8 cellular contexts compared by ENCODE assay signal in genomic region chr16:85735225-85735722, GRCh38. TPM values are rescaled to one million over a fixed set of nuclear protein-coding genes. Genes with fewer than 3 reads are reported as not detected.
A peak's percentile ranks its signal among the peaks of the same experiment; 100 is the strongest.
DNase-seq lines count a peak whose midpoint lies in the region; ATAC-seq, FAIRE-seq and TF ChIP-seq lines count a peak whose summit lies in the region.

No MANE protein-coding gene starts in this region.

- intact Hi-C loops in cardiac septum (cut with DNase I): no loop called here
- intact Hi-C loops in Caco-2 (cut with micrococcal nuclease; ENCODE audit: unreplicated experiment): no loop called here

- POLR2A ChIA-PET in H1 (lab: Charles Lee; ENCODE audit: partially characterized antibody) (interaction anchor here (1.3 to 1.6 kb wide), 3 partner anchors 11 to 65 kb away, joined by 3 to 5 read pairs (median 4); no protein-coding TSS in a partner anchor), Caco-2 (lab: Charles Lee) (no interaction called here)

- H3K27me3 Mint-ChIP-seq in Caco-2 (ENCODE audit: insufficient read depth, unreplicated experiment): no peaks in the 10 kb centered on the region

- H3K36me3 ChIP-seq in H1 (ENCODE audit: control insufficient read depth in 2 of 4, insufficient read depth in 4 of 4, low read length in 3 of 4) (no peaks in the 10 kb centered on the region), GM23248 (ENCODE audit: low read depth) (no peaks in the 10 kb centered on the region), Caco-2 (ENCODE audit: control insufficient read depth, insufficient read depth, low read length) (no peaks in the 10 kb centered on the region)

- BruUV-seq in Caco-2 (replicated peaks; lab: Mats Ljungman, UMichigan): no TSS peak

- H2BK20ac ChIP-seq in H1 (ENCODE audit: low read length): 0 out of 2 replicates have a peak overlapping the region, but pooled peaks have one; percentile 61

- H2BK15ac ChIP-seq in H1 (ENCODE audit: low read length): 0 out of 2 replicates have a peak overlapping the region, but pooled peaks have one; percentile 89

- no peak overlapping the region for H2BK5ac ChIP-seq in H1 (ENCODE audit: low read depth, low read length)

- H3K36me3 Mint-ChIP-seq in Caco-2 (ENCODE audit: insufficient read depth, unreplicated experiment): no peaks in the 10 kb centered on the region

- in situ Hi-C loops in GM23248 (cut with MboI): no loop called here

- no peak overlapping the region for H4K5ac ChIP-seq in H1 (ENCODE audit: insufficient read length, low read depth, low read length)

- no peaks in the 10 kb centered on the region for H3F3A ChIP-seq in GM23248 (ENCODE audit: insufficient read depth)

- peaks cover 0 to 2% of the 10 kb centered on the region in 2 experiments for H4K20me1 ChIP-seq in H1 (replicated peaks in 1 of 2; ENCODE audit: control insufficient read depth in 1 of 2, insufficient read depth in 2 of 2, low read length in 2 of 2)
- H4K20me1 ChIP-seq in GM23248 (ENCODE audit: insufficient read depth): no peaks in the 10 kb centered on the region

- no peaks in the 10 kb centered on the region for H3K79me1 ChIP-seq in H1 (ENCODE audit: low read depth, low read length)

- no peaks in the 10 kb centered on the region for H3K4me1 Mint-ChIP-seq in Caco-2 (ENCODE audit: low read depth, unreplicated experiment)

- no peak overlapping the region for H4K8ac ChIP-seq in H1 (ENCODE audit: extremely low read depth, insufficient read depth, low read length)

- no peak overlapping the region for H3K4me2 ChIP-seq in H1 (ENCODE audit: insufficient read depth in 1 of 2, low read depth in 2 of 2, low read length in 2 of 2)
- no peak overlapping the region for H3K4me2 ChIP-seq in GM23248 (ENCODE audit: unreplicated experiment)

- H3K4me3 ChIP-seq in GM12864 (ENCODE audit: low read depth, low read length): no peak overlapping the region
- no peak overlapping the region for H3K4me3 ChIP-seq in H1 (ENCODE audit: extremely low read depth in 1 of 4, insufficient read depth in 2 of 4, low read depth in 3 of 4, low read length in 4 of 4)
- H3K4me3 ChIP-seq in GM23248: no peak overlapping the region
- no peak overlapping the region for H3K4me3 ChIP-seq in Caco-2 (ENCODE audit: low read depth, low read length)

- TF ChIP-seq RAD21 in H1 (IDR thresholded peaks at IDR 0.05 in 1 of 2, conservative IDR thresholded peaks at IDR 0.05 in 1 of 2; ENCODE audit: low read depth in 2 of 2, low read length in 2 of 2): no peak

- no peak overlapping the region for H3K4me3 Mint-ChIP-seq in Caco-2 (ENCODE audit: unreplicated experiment)

- H2BK12ac ChIP-seq in H1 (ENCODE audit: low read depth, low read length): peak overlapping the region; percentile 45; the same call in 1 of the 2 replicates

- H3K4me1 ChIP-seq in H1 (replicated peaks in 1 of 4; ENCODE audit: control insufficient read depth in 3 of 4, insufficient read depth in 4 of 4, low read length in 3 of 4) (peaks cover 3 to 10% (median 9%) of the 10 kb centered on the region in 4 experiments), GM23248 (ENCODE audit: insufficient read depth) (no peaks in the 10 kb centered on the region), Caco-2 (peaks cover 4% of the 10 kb centered on the region; the same call in 1 of the 2 replicates)

- H3K14ac ChIP-seq in H1 (ENCODE audit: insufficient read length): no peak overlapping the region

- CTCF ChIA-PET in H1 (lab: Charles Lee; ENCODE audit: partially characterized antibody) (interaction anchor here (1.0 to 2.3 kb wide), 4 partner anchors 11 to 35 kb away, joined by 5 to 11 read pairs (median 8); no protein-coding TSS in a partner anchor), Caco-2 (lab: Charles Lee) (no interaction called here)

- H3K9me2 ChIP-seq in GM23248 (ENCODE audit: insufficient read depth): no peaks in the 10 kb centered on the region

- H3K56ac ChIP-seq in H1 (replicated peaks; ENCODE audit: insufficient read length, low read depth, low read length): no peak overlapping the region

- H3K79me2 ChIP-seq in H1 (ENCODE audit: control insufficient read depth in 1 of 2, insufficient read depth in 2 of 2, low read length in 2 of 2): no peaks in the 10 kb centered on the region
- no peaks in the 10 kb centered on the region for H3K79me2 ChIP-seq in GM23248 (ENCODE audit: insufficient read depth)

- ATAC-seq in HG02571 (IDR thresholded peaks at IDR 0.05; ENCODE audit: unreplicated experiment) (peak; percentile 53), omental fat pad (ENCODE audit: low FRiP score) (no peak)

- H4K91ac ChIP-seq in H1 (replicated peaks; ENCODE audit: insufficient read length, low read length): no peak overlapping the region

- no peak overlapping the region; the same call in 1 of the 2 replicates for H2AK5ac ChIP-seq in H1 (ENCODE audit: low read depth, low read length)

- TF ChIP-seq POLR2A in H1 (IDR thresholded peaks at IDR 0.05; ENCODE audit: control extremely low read depth in 1 of 2, low read depth in 2 of 2, low read length in 2 of 2): no peak

- H3K9me3 ChIP-seq in H1 (ENCODE audit: insufficient read depth in 2 of 2, low read depth in 1 of 2, low read length in 1 of 2): no peaks in the 10 kb centered on the region
- no peaks in the 10 kb centered on the region for H3K9me3 ChIP-seq in GM23248 (ENCODE audit: low read depth)
- no peaks in the 10 kb centered on the region for H3K9me3 ChIP-seq in Caco-2

- WGBS in H1 (ENCODE audit: extremely low coverage in 1 of 2, insufficient coverage in 1 of 2, insufficient read length in 1 of 2, insufficient replicate concordance in 2 of 2, low coverage in 1 of 2, low lambda C conversion rate in 2 of 2, missing lambda C conversion rate in 1 of 2), 2 experiments: 89% methylated on average over 12 of the region's 16 CpGs; no CpG with 5 or more reads in 1 of the 2 experiments
- WGBS in GM23248 (ENCODE audit: low coverage in 1 of 2, low lambda C conversion rate in 2 of 2, missing lambda C conversion rate in 2 of 2), 2 experiments: 96 to 97% methylated on average over 16 of the region's 16 CpGs

- H3K27me3 ChIP-seq in H1 (replicated peaks in 1 of 4; ENCODE audit: control insufficient read depth in 3 of 4, extremely low read depth in 1 of 4, insufficient read depth in 3 of 4, low read length in 3 of 4): no peaks in the 10 kb centered on the region; a peak in 1 of 7 replicates
- no peaks in the 10 kb centered on the region for H3K27me3 ChIP-seq in GM23248 (replicated peaks; ENCODE audit: insufficient read depth)
- H3K27me3 ChIP-seq in Caco-2 (replicated peaks; ENCODE audit: control insufficient read depth, insufficient read depth, low read length): no peaks in the 10 kb centered on the region

- H2AFZ ChIP-seq in H1 (ENCODE audit: low read length) (no peak overlapping the region), GM23248 (no peak overlapping the region)

- H3K27ac Mint-ChIP-seq in Caco-2 (ENCODE audit: unreplicated experiment): no peak overlapping the region

- H3K9ac ChIP-seq in H1 (replicated peaks in 1 of 4; ENCODE audit: extremely low read depth in 1 of 4, low read depth in 3 of 4, low read length in 3 of 4) (no peak overlapping the region), GM23248 (no peak overlapping the region)

- FAIRE-seq in H1 (lab: Jason Lieb, UNC): no peak

- H3K9me3 Mint-ChIP-seq in Caco-2 (ENCODE audit: unreplicated experiment): no peaks in the 10 kb centered on the region

- H3K27ac ChIP-seq in H1 (ENCODE audit: low read depth, low read length) (no peak overlapping the region), GM23248 (no peak overlapping the region)

- H3K23ac ChIP-seq in H1 (ENCODE audit: insufficient read length): no peak overlapping the region

- peak; percentile 69 for DNase-seq in GM12864 (ENCODE audit: low read depth)
- DNase-seq in T follicular helper cell (ENCODE audit: low read depth): peak; percentile 7
- no peak for DNase-seq in H1 (ENCODE audit: low read depth in 1 of 2, low spot score in 2 of 2)
- no peak for DNase-seq in cardiac septum (ENCODE audit: low spot score)
- DNase-seq in omental fat pad (ENCODE audit: low spot score): no peak
- no peak for DNase-seq in GM23248
- DNase-seq in Caco-2: no peak

- no peak overlapping the region for H3K18ac ChIP-seq in H1 (ENCODE audit: extremely low read depth, low read length)

- H3K4ac ChIP-seq in H1 (replicated peaks; ENCODE audit: insufficient read length, low read depth, low read length): no peak overlapping the region

- H3K23me2 ChIP-seq in H1 (ENCODE audit: low read depth, low read length): peaks cover 2% of the 10 kb centered on the region; the same call in 1 of the 2 replicates

- TF ChIP-seq CTCF in GM12864 (IDR thresholded peaks at IDR 0.05; ENCODE audit: low read depth, low read length, missing control alignments): no peak
- TF ChIP-seq CTCF in H1 (IDR thresholded peaks at IDR 0.05; ENCODE audit: control extremely low read depth in 1 of 3, insufficient read depth in 1 of 3, low read depth in 1 of 3, low read length in 3 of 3): no peak
- no peak for TF ChIP-seq CTCF in omental fat pad (IDR thresholded peaks at IDR 0.05)
- TF ChIP-seq CTCF in Caco-2 (IDR thresholded peaks at IDR 0.05; ENCODE audit: insufficient read depth in 1 of 2, low read depth in 1 of 2, low read length in 1 of 2, severe bottlenecking in 1 of 2, unreplicated experiment in 1 of 2): no peak

- no peak for TF ChIP-seq EP300 in H1 (IDR thresholded peaks at IDR 0.05; ENCODE audit: borderline replicate concordance in 1 of 2, low read depth in 2 of 2, low read length in 2 of 2)

- no peak overlapping the region for H2BK120ac ChIP-seq in H1 (replicated peaks; ENCODE audit: low read depth, low read length)

RNA-seq across cellular contexts. Expression of gene C16orf74, which starts 15.6 kb away (rescaled TPM):
- total RNA-seq in H1 (2021; fragmentation: NEBNext Ultra II Directional; extraction: Animal tissue kit (Norgen Biotek cat#: 25700)): 6.1 and 7.3 TPM in 2 replicates
- 9.3 and 13.4 TPM in 2 replicates for polyA plus RNA-seq in H1 (2011; rRNA removed)
- 9.3 TPM for polyA plus RNA-seq in H1 (2011; cell fraction: cytosol; rRNA removed)
- 9.9 TPM for polyA plus RNA-seq in H1 (2011; cell fraction: nucleus; rRNA removed)
- polyA plus RNA-seq in H1 (2012, experiment 1 of 2): 4.3 to 8.8 TPM (median 7.6 TPM) in 4 replicates
- polyA plus RNA-seq in H1 (2012, experiment 2 of 2): 7.0 TPM
- polyA plus RNA-seq in H1 (2013, experiment 1 of 2): 9.0 TPM
- 8.4 TPM for polyA plus RNA-seq in H1 (2013, experiment 2 of 2)
- polyA minus RNA-seq in H1 (2011; rRNA and poly(A)+ RNA removed): 0.44 and 0.85 TPM in 2 replicates
- 2.2 TPM for polyA minus RNA-seq in H1 (2011; cell fraction: cytosol; rRNA and poly(A)+ RNA removed)
- polyA minus RNA-seq in H1 (2011; cell fraction: nucleus; rRNA and poly(A)+ RNA removed): 1.1 TPM
- 0.51 TPM for total RNA-seq in cardiac septum
- total RNA-seq in omental fat pad: 1 to 10 TPM; 1.1 to 3.5 (median 2.8) TPM
- total RNA-seq in GM23248 (2014; rRNA removed; shearing (Covaris generic)): 3.8 and 13.2 TPM in 2 replicates
- polyA plus RNA-seq in GM23248 (2016; fragmentation: Nextera tagmentation; extraction: Ambion mirVana): 6.5 and 7.0 TPM in 2 replicates
- total RNA-seq in Caco-2 (2022): 3.8 and 4.0 TPM in 2 replicates

RNA-seq across cellular contexts. Expression of gene GINS2, which starts 46.5 kb away (rescaled TPM):
- 51.4 and 59.1 TPM in 2 replicates for total RNA-seq in H1 (2021; fragmentation: NEBNext Ultra II Directional; extraction: Animal tissue kit (Norgen Biotek cat#: 25700))
- polyA plus RNA-seq in H1 (2011; rRNA removed) (22.5 and 29.4 TPM in 2 replicates), GM23248 (2016; fragmentation: Nextera tagmentation; extraction: Ambion mirVana) (6.5 and 8.9 TPM in 2 replicates)
- 31.5 TPM for polyA plus RNA-seq in H1 (2011; cell fraction: cytosol; rRNA removed)
- 18.3 TPM for polyA plus RNA-seq in H1 (2011; cell fraction: nucleus; rRNA removed)
- 34.6 to 46.9 TPM (median 38.3 TPM) in 4 replicates for polyA plus RNA-seq in H1 (2012, experiment 1 of 2)
- polyA plus RNA-seq in H1 (2012, experiment 2 of 2): 17.0 TPM
- polyA plus RNA-seq in H1 (2013, experiment 1 of 2): 28.2 TPM
- polyA plus RNA-seq in H1 (2013, experiment 2 of 2): 28.2 TPM
- 24.8 and 29.1 TPM in 2 replicates for polyA minus RNA-seq in H1 (2011; rRNA and poly(A)+ RNA removed)
- 14.1 TPM for polyA minus RNA-seq in H1 (2011; cell fraction: cytosol; rRNA and poly(A)+ RNA removed)
- polyA minus RNA-seq in H1 (2011; cell fraction: nucleus; rRNA and poly(A)+ RNA removed): 18.6 TPM
- total RNA-seq in cardiac septum (0.38 TPM), omental fat pad (under 1 TPM in 2 of 4 donors, not detected in 2; 0.25 to 0.72 TPM), Caco-2 (2022) (52.5 and 62.9 TPM in 2 replicates)
- total RNA-seq in GM23248 (2014; rRNA removed; shearing (Covaris generic)): 3.8 and 9.9 TPM in 2 replicates

Comparison
In these comparisons a context has a peak if more than half of its experiments do, and no peak if none do; other contexts are left out.
1. DNase-seq: peak in GM12864 (single experiment) and T follicular helper cell (single experiment); none in H1 (0 of 2), cardiac septum (single experiment), omental fat pad (single experiment), GM23248 (single experiment) and Caco-2 (0 of 2).